In the genomic region with DNA sequence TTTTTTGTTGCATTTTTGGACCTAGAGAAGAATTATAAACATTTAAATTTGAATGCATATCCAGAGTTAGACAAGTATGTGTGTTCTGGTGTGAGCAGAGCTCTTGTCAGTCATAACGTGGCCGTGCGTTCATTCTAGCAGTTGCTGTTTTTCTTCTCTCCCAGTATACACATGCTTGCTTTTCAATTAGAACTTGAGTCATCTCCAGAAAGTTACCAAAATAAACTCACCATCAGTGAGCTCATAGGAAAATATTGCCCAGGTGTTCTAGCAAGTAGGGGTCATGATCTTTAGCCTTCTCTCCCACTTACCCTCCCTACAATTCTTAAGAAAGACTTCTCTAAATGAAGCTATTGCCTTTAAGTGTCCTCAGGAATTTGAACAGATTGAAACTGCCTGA, we compare ENCODE assay signal across 26 cellular contexts.
A peak's percentile ranks its signal among the peaks of the same experiment; 100 is the strongest.
DNase-seq lines count a peak whose midpoint lies in the region; ATAC-seq and TF ChIP-seq lines count a peak whose summit lies in the region.
"Had no signal": no experiment of that assay in that cellular context is flagged by ENCODE, and none has a peak within 500 bp of the region (broad histone marks: within the 10 kb centered on the region; RNA-seq: fewer than 3 reads in every experiment).

No MANE protein-coding gene starts in this region.

- H3K4me3 ChIP-seq in HFF-Myc (replicated peaks; ENCODE audit: low read depth, low read length) (no peak overlapping the region), choroid plexus epithelial cell (ENCODE audit: low read depth, low read length) (no peak overlapping the region)
- H3K4me3 ChIP-seq: BLaER1 treated with 17β-estradiol and CSF1 and Interleukin-3, amounts not matched to agents 10 nM and 100 nM; left ventricle myocardium inferior; upper lobe of left lung had no signal

- DNase-seq in HFF-Myc (ENCODE audit: extremely low read depth, low read depth): peak; percentile 33
- peak; percentile 35 for DNase-seq in choroid plexus epithelial cell (ENCODE audit: low read depth)
- peak; percentile 51 for DNase-seq in left kidney (ENCODE audit: low read depth, low spot score)
- DNase-seq in renal cortical epithelial cell (ENCODE audit: low read depth): peak; percentile 68
- no peak for DNase-seq in T1000 (lab: John Stamatoyannopoulos, UW)
- no peak for DNase-seq in GDM1 (lab: John Stamatoyannopoulos, UW)
- DNase-seq: activated CD4-positive, alpha-beta T cell treated with anti-CD3 and anti-CD28 coated beads, Interleukin-2, amount 10 ng/mL, durations not matched to agents 7 days and 5 days; activated CD8-positive, alpha-beta memory T cell treated with anti-CD3 and anti-CD28 coated beads, Interleukin-2, amount 10 ng/mL, durations not matched to agents 7 days and 5 days; activated naive CD4-positive, alpha-beta T cell treated with anti-CD3 and anti-CD28 coated beads, Interleukin-2, amount 10 ng/mL, durations not matched to agents 7 days and 5 days; activated T-cell treated with anti-CD3 and anti-CD28 coated beads, Interleukin-2, amount 50 U/mL, for 72 hours; amniotic stem cell; Caco-2; central memory CD4-positive, alpha-beta T cell; DND-41; left ventricle myocardium inferior; NCI-H1105 treated with DMSO at 0.1 percent for 48 hours; NCI-H2029; NCI-H226; NCI-H748 treated with DMSO at 0.1 percent for 48 hours; upper lobe of left lung; WERI-Rb-1 had no signal

- ATAC-seq in GM19452 (IDR thresholded peaks at IDR 0.05; ENCODE audit: unreplicated experiment): no peak
- no peak for ATAC-seq in HG03039 (IDR thresholded peaks at IDR 0.05; ENCODE audit: unreplicated experiment)
- ATAC-seq: activated CD8-positive, alpha-beta memory T cell treated with anti-CD3 and anti-CD28 coated beads, Interleukin-2, amount 10 ng/mL, durations not matched to agents 7 days and 5 days; activated T-cell treated with anti-CD3 and anti-CD28 coated beads, Interleukin-2, amount 50 U/mL, for 72 hours; HCT116; SK-N-SH treated with all-trans-retinoic acid at 6 μM for 48 hours had no signal

- no peak for TF ChIP-seq CTCF in HFF-Myc (IDR thresholded peaks at IDR 0.05; ENCODE audit: low read depth, low read length, missing control alignments)
- TF ChIP-seq CTCF in choroid plexus epithelial cell (conservative IDR thresholded peaks at IDR 0.05; ENCODE audit: low read depth, low read length): no peak

Comparison
In these comparisons a context has a peak if more than half of its experiments do, and no peak if none do; other contexts are left out.
1. DNase-seq: peak in HFF-Myc (single experiment), choroid plexus epithelial cell (single experiment), left kidney (single experiment) and renal cortical epithelial cell (single experiment); none in T1000 (single experiment) and GDM1 (single experiment).